8 cellular contexts compared by ENCODE assay signal in genomic region chr16:14658063-14658462, GRCh38. TPM values are rescaled to one million over a fixed set of nuclear protein-coding genes. Genes with fewer than 3 reads are reported as not detected.
DNase-seq lines count a peak whose midpoint lies in the region; ATAC-seq and TF ChIP-seq lines count a peak whose summit lies in the region.

No MANE protein-coding gene starts in this region.

- peak; percentile 67 for ATAC-seq in GM18861 (IDR thresholded peaks at IDR 0.05; ENCODE audit: unreplicated experiment)
- peak; percentile 64 for ATAC-seq in HG02623 (IDR thresholded peaks at IDR 0.05; ENCODE audit: unreplicated experiment)
- ATAC-seq in naive B cell (ENCODE audit: low read depth in 2 of 2), result peak; percentile 68 to 93

- peak overlapping the region; percentile 35 to 91 (median 74) for H3K27ac Mint-ChIP-seq in naive B cell

- H3K36me3 Mint-ChIP-seq in naive B cell, result peaks cover 13 to 22% of the 10 kb centered on the region in 2 donors

- no peaks in the 10 kb centered on the region for H3K9me2 ChIP-seq in SU-DHL-6 (replicated peaks; ENCODE audit: insufficient read depth, low read length)

- peaks cover 6 to 8% (median 6%) of the 10 kb centered on the region in 3 donors for H3K4me1 Mint-ChIP-seq in naive B cell

- no peaks in the 10 kb centered on the region for H3K27me3 ChIP-seq in SU-DHL-6 (ENCODE audit: low read length)

- H3K4me3 ChIP-seq in SU-DHL-6 (ENCODE audit: insufficient read depth, low read length, poor library complexity, severe bottlenecking), result no peak overlapping the region

- H3K4me3 Mint-ChIP-seq in naive B cell, result no peak overlapping the region

- TF ChIP-seq CTCF in SU-DHL-6 (IDR thresholded peaks at IDR 0.05; ENCODE audit: insufficient read depth, low read length, poor library complexity, severe bottlenecking), result no peak

- no peaks in the 10 kb centered on the region for H3F3A ChIP-seq in SU-DHL-6 (ENCODE audit: insufficient read depth)

- no peak overlapping the region for H3K9ac ChIP-seq in SU-DHL-6 (ENCODE audit: low read length)

- H4K20me1 ChIP-seq in SU-DHL-6 (ENCODE audit: low read depth, low read length), result no peaks in the 10 kb centered on the region

- H2AFZ ChIP-seq in SU-DHL-6 (ENCODE audit: low read depth, low read length, severe bottlenecking), result no peak overlapping the region

- DNase-seq in naive B cell, result peak; percentile 12
- DNase-seq in NCI-H2171 (lab: John Stamatoyannopoulos, UW), result no peak
- no peak for DNase-seq in EL
- DNase-seq in HK-2 (ENCODE audit: unreplicated experiment), result no peak
- no peak for DNase-seq in NCI-H2029 (lab: John Stamatoyannopoulos, UW)

- H3K27ac ChIP-seq in SU-DHL-6 (ENCODE audit: low read depth, low read length), result peak overlapping the region; percentile 73

- no peaks in the 10 kb centered on the region for H3K9me3 Mint-ChIP-seq in naive B cell

- peak overlapping the region; percentile 15 for H3K4me2 ChIP-seq in SU-DHL-6 (ENCODE audit: low read depth, low read length, poor library complexity, severe bottlenecking)

- no peaks in the 10 kb centered on the region for H3K27me3 Mint-ChIP-seq in naive B cell

- no peaks in the 10 kb centered on the region for H3K79me2 ChIP-seq in SU-DHL-6 (ENCODE audit: insufficient read depth, low read length)

- no peaks in the 10 kb centered on the region for H3K9me3 ChIP-seq in SU-DHL-6 (ENCODE audit: insufficient read depth, low read length)

- H3K36me3 ChIP-seq in SU-DHL-6 (ENCODE audit: low read length), result peaks cover 12% of the 10 kb centered on the region; the same call in 1 of the 2 replicates

RNA-seq across cellular contexts. Expression of gene BFAR, which starts 25.3 kb away (rescaled TPM):
- polyA plus RNA-seq in naive B cell (ENCODE audit: low read depth in 6 of 6), result 10 to 100 TPM; 29.0 to 46.6 (median 40.4) TPM

RNA-seq across cellular contexts. Expression of gene PARN, which starts 28.0 kb away (rescaled TPM):
- 10 to 100 TPM; 43.7 to 64.7 (median 55.4) TPM for polyA plus RNA-seq in naive B cell (ENCODE audit: low read depth in 6 of 6)

RNA-seq across cellular contexts. Expression of gene PLA2G10, which starts 36.0 kb away (rescaled TPM):
- not detected for polyA plus RNA-seq in naive B cell (ENCODE audit: low read depth in 6 of 6)

RNA-seq across cellular contexts. Expression of gene NPIPA3, which starts 45.1 kb away (rescaled TPM):
- polyA plus RNA-seq in naive B cell (ENCODE audit: low read depth in 6 of 6), result not detected
